2 cellular contexts compared by ENCODE assay signal in the genomic region with DNA sequence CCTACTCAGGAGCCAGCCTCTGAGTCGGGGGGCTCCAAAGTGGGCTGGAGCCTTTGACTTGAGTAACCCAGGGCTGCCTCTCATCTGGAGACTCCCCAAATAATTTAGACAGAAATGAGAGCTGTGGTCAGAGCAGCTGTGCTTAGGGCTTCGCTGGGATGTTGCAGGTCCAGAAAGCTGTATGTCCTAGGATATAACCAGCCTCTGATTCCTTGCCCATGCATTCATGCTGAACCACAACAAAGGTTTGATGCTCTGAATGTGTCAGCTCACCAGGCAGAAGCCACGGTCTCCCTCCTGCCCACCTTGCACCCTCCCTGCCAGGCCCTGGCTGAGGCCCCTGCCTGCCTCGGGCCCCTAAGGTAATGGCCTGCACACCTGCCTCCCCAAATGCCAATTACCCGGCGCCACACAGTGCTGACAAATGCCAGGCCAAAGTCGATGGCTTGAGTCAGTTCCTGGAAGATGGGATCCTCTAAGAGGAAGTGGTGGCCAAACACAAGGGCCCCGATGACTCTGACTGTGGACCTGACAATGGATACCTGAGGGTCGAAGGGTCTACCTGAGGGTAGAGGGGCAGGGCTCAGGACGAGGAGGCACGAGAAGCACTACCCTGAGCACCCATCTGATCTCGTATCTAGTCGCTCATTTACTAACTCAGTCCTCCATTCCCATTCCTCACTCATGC.
TF ChIP-seq lines count a peak whose summit lies in the region.

No MANE protein-coding gene starts in this region.

TF ChIP-seq in HepG2, 621 proteins besides CTCF, POLR2A, EP300 and RAD21:
- TF ChIP-seq ZNF746 (CRISPR knock-in tag; IDR thresholded peaks at IDR 0.05) (no peak), TP53 (CRISPR knock-in tag; conservative IDR thresholded peaks at IDR 0.05) (no peak)
TF ChIP-seq in HepG2: peak in this region for 0.

TF ChIP-seq in H1, 55 proteins besides CTCF, POLR2A, EP300 and RAD21:
- TF ChIP-seq, protein P1, sequence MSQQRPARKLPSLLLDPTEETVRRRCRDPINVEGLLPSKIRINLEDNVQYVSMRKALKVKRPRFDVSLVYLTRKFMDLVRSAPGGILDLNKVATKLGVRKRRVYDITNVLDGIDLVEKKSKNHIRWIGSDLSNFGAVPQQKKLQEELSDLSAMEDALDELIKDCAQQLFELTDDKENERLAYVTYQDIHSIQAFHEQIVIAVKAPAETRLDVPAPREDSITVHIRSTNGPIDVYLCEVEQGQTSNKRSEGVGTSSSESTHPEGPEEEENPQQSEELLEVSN (IDR thresholded peaks at IDR 0.05), result no peak
- TF ChIP-seq, protein P2, sequence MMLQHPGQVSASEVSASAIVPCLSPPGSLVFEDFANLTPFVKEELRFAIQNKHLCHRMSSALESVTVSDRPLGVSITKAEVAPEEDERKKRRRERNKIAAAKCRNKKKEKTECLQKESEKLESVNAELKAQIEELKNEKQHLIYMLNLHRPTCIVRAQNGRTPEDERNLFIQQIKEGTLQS (IDR thresholded peaks at IDR 0.05; ENCODE audit: insufficient read depth, low read depth, low read length), result no peak
- no peak for TF ChIP-seq SIN3A (conservative IDR thresholded peaks at IDR 0.05 in 1 of 2, IDR thresholded peaks at IDR 0.05 in 1 of 2; ENCODE audit: low read depth in 1 of 2, low read length in 2 of 2)
- no peak for TF ChIP-seq HDAC2 (IDR thresholded peaks at IDR 0.05; ENCODE audit: borderline replicate concordance in 1 of 2, low read depth in 2 of 2, low read length in 2 of 2)
- no peak for TF ChIP-seq SIX5 (IDR thresholded peaks at IDR 0.05; ENCODE audit: low read depth, low read length)
- no peak for TF ChIP-seq BCL11A (IDR thresholded peaks at IDR 0.05; ENCODE audit: low read depth in 2 of 2, low read length in 2 of 2)
- TF ChIP-seq POU5F1 (IDR thresholded peaks at IDR 0.05; ENCODE audit: low read depth, low read length), result no peak
- TF ChIP-seq CHD1 (IDR thresholded peaks at IDR 0.05; ENCODE audit: low read depth, low read length), result no peak
- TF ChIP-seq, protein P3, sequence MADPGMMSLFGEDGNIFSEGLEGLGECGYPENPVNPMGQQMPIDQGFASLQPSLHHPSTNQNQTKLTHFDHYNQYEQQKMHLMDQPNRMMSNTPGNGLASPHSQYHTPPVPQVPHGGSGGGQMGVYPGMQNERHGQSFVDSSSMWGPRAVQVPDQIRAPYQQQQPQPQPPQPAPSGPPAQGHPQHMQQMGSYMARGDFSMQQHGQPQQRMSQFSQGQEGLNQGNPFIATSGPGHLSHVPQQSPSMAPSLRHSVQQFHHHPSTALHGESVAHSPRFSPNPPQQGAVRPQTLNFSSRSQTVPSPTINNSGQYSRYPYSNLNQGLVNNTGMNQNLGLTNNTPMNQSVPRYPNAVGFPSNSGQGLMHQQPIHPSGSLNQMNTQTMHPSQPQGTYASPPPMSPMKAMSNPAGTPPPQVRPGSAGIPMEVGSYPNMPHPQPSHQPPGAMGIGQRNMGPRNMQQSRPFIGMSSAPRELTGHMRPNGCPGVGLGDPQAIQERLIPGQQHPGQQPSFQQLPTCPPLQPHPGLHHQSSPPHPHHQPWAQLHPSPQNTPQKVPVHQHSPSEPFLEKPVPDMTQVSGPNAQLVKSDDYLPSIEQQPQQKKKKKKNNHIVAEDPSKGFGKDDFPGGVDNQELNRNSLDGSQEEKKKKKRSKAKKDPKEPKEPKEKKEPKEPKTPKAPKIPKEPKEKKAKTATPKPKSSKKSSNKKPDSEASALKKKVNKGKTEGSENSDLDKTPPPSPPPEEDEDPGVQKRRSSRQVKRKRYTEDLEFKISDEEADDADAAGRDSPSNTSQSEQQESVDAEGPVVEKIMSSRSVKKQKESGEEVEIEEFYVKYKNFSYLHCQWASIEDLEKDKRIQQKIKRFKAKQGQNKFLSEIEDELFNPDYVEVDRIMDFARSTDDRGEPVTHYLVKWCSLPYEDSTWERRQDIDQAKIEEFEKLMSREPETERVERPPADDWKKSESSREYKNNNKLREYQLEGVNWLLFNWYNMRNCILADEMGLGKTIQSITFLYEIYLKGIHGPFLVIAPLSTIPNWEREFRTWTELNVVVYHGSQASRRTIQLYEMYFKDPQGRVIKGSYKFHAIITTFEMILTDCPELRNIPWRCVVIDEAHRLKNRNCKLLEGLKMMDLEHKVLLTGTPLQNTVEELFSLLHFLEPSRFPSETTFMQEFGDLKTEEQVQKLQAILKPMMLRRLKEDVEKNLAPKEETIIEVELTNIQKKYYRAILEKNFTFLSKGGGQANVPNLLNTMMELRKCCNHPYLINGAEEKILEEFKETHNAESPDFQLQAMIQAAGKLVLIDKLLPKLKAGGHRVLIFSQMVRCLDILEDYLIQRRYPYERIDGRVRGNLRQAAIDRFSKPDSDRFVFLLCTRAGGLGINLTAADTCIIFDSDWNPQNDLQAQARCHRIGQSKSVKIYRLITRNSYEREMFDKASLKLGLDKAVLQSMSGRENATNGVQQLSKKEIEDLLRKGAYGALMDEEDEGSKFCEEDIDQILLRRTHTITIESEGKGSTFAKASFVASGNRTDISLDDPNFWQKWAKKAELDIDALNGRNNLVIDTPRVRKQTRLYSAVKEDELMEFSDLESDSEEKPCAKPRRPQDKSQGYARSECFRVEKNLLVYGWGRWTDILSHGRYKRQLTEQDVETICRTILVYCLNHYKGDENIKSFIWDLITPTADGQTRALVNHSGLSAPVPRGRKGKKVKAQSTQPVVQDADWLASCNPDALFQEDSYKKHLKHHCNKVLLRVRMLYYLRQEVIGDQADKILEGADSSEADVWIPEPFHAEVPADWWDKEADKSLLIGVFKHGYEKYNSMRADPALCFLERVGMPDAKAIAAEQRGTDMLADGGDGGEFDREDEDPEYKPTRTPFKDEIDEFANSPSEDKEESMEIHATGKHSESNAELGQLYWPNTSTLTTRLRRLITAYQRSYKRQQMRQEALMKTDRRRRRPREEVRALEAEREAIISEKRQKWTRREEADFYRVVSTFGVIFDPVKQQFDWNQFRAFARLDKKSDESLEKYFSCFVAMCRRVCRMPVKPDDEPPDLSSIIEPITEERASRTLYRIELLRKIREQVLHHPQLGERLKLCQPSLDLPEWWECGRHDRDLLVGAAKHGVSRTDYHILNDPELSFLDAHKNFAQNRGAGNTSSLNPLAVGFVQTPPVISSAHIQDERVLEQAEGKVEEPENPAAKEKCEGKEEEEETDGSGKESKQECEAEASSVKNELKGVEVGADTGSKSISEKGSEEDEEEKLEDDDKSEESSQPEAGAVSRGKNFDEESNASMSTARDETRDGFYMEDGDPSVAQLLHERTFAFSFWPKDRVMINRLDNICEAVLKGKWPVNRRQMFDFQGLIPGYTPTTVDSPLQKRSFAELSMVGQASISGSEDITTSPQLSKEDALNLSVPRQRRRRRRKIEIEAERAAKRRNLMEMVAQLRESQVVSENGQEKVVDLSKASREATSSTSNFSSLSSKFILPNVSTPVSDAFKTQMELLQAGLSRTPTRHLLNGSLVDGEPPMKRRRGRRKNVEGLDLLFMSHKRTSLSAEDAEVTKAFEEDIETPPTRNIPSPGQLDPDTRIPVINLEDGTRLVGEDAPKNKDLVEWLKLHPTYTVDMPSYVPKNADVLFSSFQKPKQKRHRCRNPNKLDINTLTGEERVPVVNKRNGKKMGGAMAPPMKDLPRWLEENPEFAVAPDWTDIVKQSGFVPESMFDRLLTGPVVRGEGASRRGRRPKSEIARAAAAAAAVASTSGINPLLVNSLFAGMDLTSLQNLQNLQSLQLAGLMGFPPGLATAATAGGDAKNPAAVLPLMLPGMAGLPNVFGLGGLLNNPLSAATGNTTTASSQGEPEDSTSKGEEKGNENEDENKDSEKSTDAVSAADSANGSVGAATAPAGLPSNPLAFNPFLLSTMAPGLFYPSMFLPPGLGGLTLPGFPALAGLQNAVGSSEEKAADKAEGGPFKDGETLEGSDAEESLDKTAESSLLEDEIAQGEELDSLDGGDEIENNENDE (IDR thresholded peaks at IDR 0.05; ENCODE audit: insufficient replicate concordance, low read length), result no peak
- TF ChIP-seq TAF1 (IDR thresholded peaks at IDR 0.05; ENCODE audit: low read depth, low read length), result no peak
- no peak for TF ChIP-seq SIRT6 (IDR thresholded peaks at IDR 0.05; ENCODE audit: low read length)
- no peak for TF ChIP-seq ZNF274 (IDR thresholded peaks at IDR 0.05; ENCODE audit: borderline replicate concordance, extremely low read depth, low read length)
- TF ChIP-seq CTBP2 (IDR thresholded peaks at IDR 0.05; ENCODE audit: borderline replicate concordance, insufficient read depth, insufficient read length, low read length), result no peak
- no peak for TF ChIP-seq FOSL1 (IDR thresholded peaks at IDR 0.05; ENCODE audit: insufficient read depth, low read depth, low read length)
TF ChIP-seq in H1: peak in this region for 0.
